Comparison of ENCODE assay signal across 8 cellular contexts in genomic region chr20:24160563-24161355, GRCh38.
A peak's percentile ranks its signal among the peaks of the same experiment; 100 is the strongest.
DNase-seq lines count a peak whose midpoint lies in the region; ATAC-seq, FAIRE-seq and TF ChIP-seq lines count a peak whose summit lies in the region.

No MANE protein-coding gene starts in this region.

- H3K9me3 ChIP-seq in HepG2 (ENCODE audit: low read length), result no peaks in the 10 kb centered on the region
- H3K9me3 ChIP-seq in uterus, result no peaks in the 10 kb centered on the region
- no peaks in the 10 kb centered on the region for H3K9me3 ChIP-seq in CD4-positive, alpha-beta memory T cell (ENCODE audit: control insufficient read depth in 1 of 2, low read length in 2 of 2)

- TF ChIP-seq POLR2A in HepG2 (IDR thresholded peaks at IDR 0.05; ENCODE audit: insufficient read depth in 1 of 2, low read depth in 2 of 2, low read length in 2 of 2) (no peak), uterus (IDR thresholded peaks at IDR 0.05) (no peak)

- H3K4me1 ChIP-seq in HepG2 (ENCODE audit: insufficient read depth, low read length) (no peaks in the 10 kb centered on the region), uterus (peaks cover 7 to 10% of the 10 kb centered on the region in 2 donors)
- no peaks in the 10 kb centered on the region for H3K4me1 ChIP-seq in CD4-positive, alpha-beta memory T cell (ENCODE audit: insufficient read depth, low read length)

- no peak overlapping the region for H3K27ac ChIP-seq in HepG2 (ENCODE audit: extremely low read length, insufficient read depth, low read length)
- H3K27ac ChIP-seq in uterus, result no peak overlapping the region
- no peak overlapping the region for H3K27ac ChIP-seq in CD4-positive, alpha-beta memory T cell (ENCODE audit: low read depth, low read length)

- H3K36me3 ChIP-seq in HepG2 (replicated peaks in 1 of 2; ENCODE audit: control insufficient read depth in 1 of 2, insufficient read depth in 2 of 2, low read length in 2 of 2) (no peaks in the 10 kb centered on the region), uterus (no peaks in the 10 kb centered on the region)
- no peaks in the 10 kb centered on the region for H3K36me3 ChIP-seq in CD4-positive, alpha-beta memory T cell (ENCODE audit: insufficient read depth, low read length)

- in situ Hi-C loops in G401 (cut with HindIII; ENCODE audit: low sequenced_read_pairs) (no loop called here), HepG2 (cut with HindIII; ENCODE audit: extremely low pct_ligation_motif_present, low pct_unique_long_range_greater_than_20kb) (loop anchor here (5.0 to 25.0 kb wide), 3 partner anchors 223 to 757 kb away; no protein-coding TSS in a partner anchor)

- no TSS peak for BruUV-seq in HepG2 (replicated peaks; lab: Mats Ljungman, UMichigan)

- TF ChIP-seq RAD21 in HepG2 (CRISPR knock-in tag; IDR thresholded peaks at IDR 0.05), result 0 out of 2 replicates have a peak, but pooled peaks have one; percentile 33

- CTCF ChIA-PET in HepG2 (lab: Yijun Ruan, JAX; ENCODE audit: low intra/inter-chr PET ratio, low total read pairs), result interaction anchor here (3.0 kb wide), 1 partner anchor 758 kb away, joined by 26 read pairs; no protein-coding TSS in a partner anchor
- CTCF ChIA-PET in CD4-positive, alpha-beta memory T cell (lab: Charles Lee; ENCODE audit: partially characterized antibody), result interaction anchor here (1.0 to 5.3 kb wide), 8 partner anchors 9 to 905 kb away, joined by 3 to 44 read pairs (median 4); no protein-coding TSS in a partner anchor

- POLR2A ChIA-PET in HepG2 (lab: Yijun Ruan, JAX), result no interaction called here
- POLR2A ChIA-PET in CD4-positive, alpha-beta memory T cell (lab: Charles Lee; ENCODE audit: partially characterized antibody), result no interaction called here

- no peak overlapping the region for H2AFZ ChIP-seq in HepG2 (ENCODE audit: low read length)

- H3K79me2 ChIP-seq in HepG2 (ENCODE audit: insufficient read depth, low read length), result no peaks in the 10 kb centered on the region

- H3K4me1 Mint-ChIP-seq in CD4-positive, alpha-beta memory T cell, result peaks cover 0 to 2% (median 0%) of the 10 kb centered on the region in 4 donors

- no peaks in the 10 kb centered on the region for H3K36me3 Mint-ChIP-seq in CD4-positive, alpha-beta memory T cell

- no peaks in the 10 kb centered on the region for H3K27me3 Mint-ChIP-seq in CD4-positive, alpha-beta memory T cell

- whole genome bisulfite sequencing in HepG2 (ENCODE audit: low lambda C conversion rate), result 1% methylated on average over 5 of the region's 5 CpGs

- TF ChIP-seq EP300 in HepG2 (IDR thresholded peaks at IDR 0.05; ENCODE audit: low read depth in 2 of 2, low read length in 2 of 2) (no peak), HepG2 (CRISPR knock-in tag; IDR thresholded peaks at IDR 0.05; ENCODE audit: borderline replicate concordance) (no peak)

- no peak overlapping the region for H3K4me3 Mint-ChIP-seq in CD4-positive, alpha-beta memory T cell

- FAIRE-seq in HepG2 (lab: Jason Lieb, UNC), result peak; percentile 96

- H3K9me3 Mint-ChIP-seq in CD4-positive, alpha-beta memory T cell, result no peaks in the 10 kb centered on the region

- H3K27ac Mint-ChIP-seq in CD4-positive, alpha-beta memory T cell, result no peak overlapping the region

- TF ChIP-seq CTCF in choroid plexus epithelial cell (conservative IDR thresholded peaks at IDR 0.05; ENCODE audit: low read depth, low read length) (peak; percentile 100), HepG2 (CRISPR knock-in tag; IDR thresholded peaks at IDR 0.05) (peak; percentile 83), uterus (IDR thresholded peaks at IDR 0.05) (peak; percentile 50 to 68 (median 53))

- ATAC-seq in HepG2 (peak; percentile 94), GM18907 (IDR thresholded peaks at IDR 0.05; ENCODE audit: unreplicated experiment) (no peak)

- intact Hi-C loops in HepG2 (cut with micrococcal nuclease; ENCODE audit: unreplicated experiment) (loop anchor here (1.0 to 2.0 kb wide), 2 partner anchors 620 to 758 kb away; no protein-coding TSS in a partner anchor), uterus (cut with DNase I; ENCODE audit: low total_unique reads) (no loop called here)
- intact Hi-C loops in CD4-positive, alpha-beta memory T cell (cut with micrococcal nuclease), result no loop called here

- H3K4me2 ChIP-seq in HepG2 (ENCODE audit: low read depth, low read length), result no peak overlapping the region

- no peaks in the 10 kb centered on the region for H4K20me1 ChIP-seq in HepG2 (ENCODE audit: insufficient read depth, low read length)

- H3K4me3 ChIP-seq in choroid plexus epithelial cell (ENCODE audit: low read depth, low read length) (no peak overlapping the region), HepG2 (replicated peaks in 1 of 3; ENCODE audit: insufficient read depth in 1 of 3, low read depth in 2 of 3, low read length in 3 of 3) (no peak overlapping the region), uterus (no peak overlapping the region)
- H3K4me3 ChIP-seq in CD4-positive, alpha-beta memory T cell (ENCODE audit: low read length in 2 of 2), result no peak overlapping the region

- DNase-seq in AG08395 (ENCODE audit: low spot score) (peak; percentile 79), G401 (ENCODE audit: low spot score) (peak; percentile 82), NCI-H446 (lab: John Stamatoyannopoulos, UW) (peak; percentile 23 to 70), choroid plexus epithelial cell (ENCODE audit: low read depth) (peak; percentile 87), HepG2 (ENCODE audit: low spot score) (peak; percentile 39), uterus (peak; percentile 33 to 40)
- DNase-seq in CD4-positive, alpha-beta memory T cell, result no peak

- no peaks in the 10 kb centered on the region for H3K27me3 ChIP-seq in HepG2 (ENCODE audit: control insufficient read depth in 1 of 2, insufficient read depth in 2 of 2, low read length in 2 of 2)
- no peaks in the 10 kb centered on the region for H3K27me3 ChIP-seq in uterus
- H3K27me3 ChIP-seq in CD4-positive, alpha-beta memory T cell (ENCODE audit: insufficient read depth, low read length), result no peaks in the 10 kb centered on the region

- no peak overlapping the region for H3K9ac ChIP-seq in HepG2 (ENCODE audit: insufficient read depth, low read depth, low read length)

TF ChIP-seq in HepG2, 621 proteins besides CTCF, POLR2A, EP300 and RAD21 (continues in another document):
- TF ChIP-seq IRF1 (CRISPR knock-in tag; IDR thresholded peaks at IDR 0.05; ENCODE audit: low read depth) (no peak), ZNF468 (CRISPR knock-in tag; IDR thresholded peaks at IDR 0.05) (no peak), IRF9 (CRISPR knock-in tag; IDR thresholded peaks at IDR 0.05; ENCODE audit: borderline replicate concordance) (no peak), XRCC5 (optimal IDR thresholded peaks at IDR 0.05; ENCODE audit: low read length) (peak; percentile 41), SP1 (IDR thresholded peaks at IDR 0.05) (no peak), SP1 (CRISPR knock-in tag; IDR thresholded peaks at IDR 0.05) (no peak), MAFK (conservative IDR thresholded peaks at IDR 0.05 in 1 of 2, IDR thresholded peaks at IDR 0.05 in 1 of 2; ENCODE audit: low read length in 2 of 2) (peak; percentile 42 to 64; a peak in 3 of 4 replicates), HNRNPL (IDR thresholded peaks at IDR 0.05; ENCODE audit: low read depth, low read length) (no peak), ZNF160 (CRISPR knock-in tag; IDR thresholded peaks at IDR 0.05) (no peak), PRDM15 (CRISPR knock-in tag; IDR thresholded peaks at IDR 0.05) (no peak), STAG1 (CRISPR knock-in tag; IDR thresholded peaks at IDR 0.05) (peak; percentile 59)

Comparison
In these comparisons a context has a peak if more than half of its experiments do, and no peak if none do; other contexts are left out.
1. DNase-seq: peak in AG08395 (single experiment), G401 (single experiment), NCI-H446 (2 of 2), choroid plexus epithelial cell (single experiment), HepG2 (single experiment) and uterus (2 of 2); none in CD4-positive, alpha-beta memory T cell (0 of 5).
2. Peak in every context shown above with its lines, with median percentiles within 50 percentile points of each other: CTCF ChIP-seq.